16 cellular contexts compared by ENCODE assay signal in genomic region chr2:118062048-118062447, GRCh38. TPM values are rescaled to one million over a fixed set of nuclear protein-coding genes. Genes with fewer than 3 reads are reported as not detected.
DNase-seq lines count a peak whose midpoint lies in the region; TF ChIP-seq lines count a peak whose summit lies in the region.
"Had no signal": no experiment of that assay in that cellular context is flagged by ENCODE, and none has a peak within 500 bp of the region (broad histone marks: within the 10 kb centered on the region; RNA-seq: fewer than 3 reads in every experiment).

No MANE protein-coding gene starts in this region.

- TF ChIP-seq POLR2A in esophagus squamous epithelium (IDR thresholded peaks at IDR 0.05), result no peak

- H3K27me3 ChIP-seq in esophagus squamous epithelium, result peaks cover 0 to 64% (median 2%) of the 10 kb centered on the region in 4 donors
- H3K27me3 ChIP-seq: cardiac muscle cell, right lobe of liver, thyroid gland had no signal

- H3K4me3 ChIP-seq in skeletal muscle cell (ENCODE audit: low read depth, low read length) (no peak overlapping the region), esophagus squamous epithelium (no peak overlapping the region)
- H3K4me3 ChIP-seq: cardiac muscle cell, right lobe of liver, thyroid gland had no signal

- no peak for TF ChIP-seq CTCF in esophagus squamous epithelium (IDR thresholded peaks at IDR 0.05)

- no peaks in the 10 kb centered on the region for H3K36me3 ChIP-seq in esophagus squamous epithelium
- H3K36me3 ChIP-seq: cardiac muscle cell, right lobe of liver, thyroid gland had no signal

- no peaks in the 10 kb centered on the region for H3K9me3 ChIP-seq in esophagus squamous epithelium
- H3K9me3 ChIP-seq: right lobe of liver, thyroid gland had no signal

- DNase-seq in COLO829 (ENCODE audit: low spot score) (peak; percentile 40), M059J (ENCODE audit: low read depth) (peak; percentile 36), fibroblast of gingiva (ENCODE audit: low read depth) (peak; percentile 64), skeletal muscle cell (ENCODE audit: low read depth) (peak; percentile 31), esophagus squamous epithelium (lab: John Stamatoyannopoulos, UW) (no peak), SIG-M5 treated with dmso at 0.1 percent for 504 hours (lab: John Stamatoyannopoulos, UW; ENCODE audit: unreplicated experiment) (no peak)
- no peak for DNase-seq in activated CD8-positive, alpha-beta memory T cell treated with anti-CD3 and anti-CD28 coated beads for 24 hours
- DNase-seq: activated CD4-positive, alpha-beta T cell treated with anti-CD3 and anti-CD28 coated beads, Interleukin-2, amount 50 U/mL, for 48 hours; activated gamma-delta T cell treated with Interleukin-2 at 50 U/mL for 16 hours; amygdala; NCI-H1436 treated with DMSO at 0.1 percent for 48 hours; right lobe of liver; stimulated activated CD4-positive, alpha-beta T cell treated with anti-CD3 and anti-CD28 coated beads, Interleukin-1b, Interleukin-23, amount 100 ng/mL, for 48 hours; stimulated activated naive CD4-positive, alpha-beta T cell; thyroid gland had no signal

- H3K4me1 ChIP-seq in esophagus squamous epithelium, result no peaks in the 10 kb centered on the region
- H3K4me1 ChIP-seq: right lobe of liver, thyroid gland had no signal

- intact Hi-C loops in esophagus squamous epithelium (cut with DNase I), result no loop called here

- H3K27ac ChIP-seq in esophagus squamous epithelium, result no peak overlapping the region
- H3K27ac ChIP-seq: cardiac muscle cell, right lobe of liver, thyroid gland had no signal

RNA-seq across cellular contexts. Expression of gene INSIG2, which starts 26.2 kb away (rescaled TPM):
- 6.7 and 9.4 TPM in 2 replicates for total RNA-seq in M059J (2014; rRNA removed; shearing (Covaris generic))
- 10 to 100 TPM in 1 of 4 donors, 1 to 10 TPM in 3; 2.5 to 10.1 (median 6.5) TPM for total RNA-seq in esophagus squamous epithelium

RNA-seq across cellular contexts. Expression of gene CCDC93, which starts 48.2 kb away (rescaled TPM):
- total RNA-seq in M059J (2014; rRNA removed; shearing (Covaris generic)), result 18.2 and 21.4 TPM in 2 replicates
- 10 to 100 TPM; 10.6 to 20.4 (median 17.2) TPM for total RNA-seq in esophagus squamous epithelium

Comparison
In these comparisons a context has a peak if more than half of its experiments do, and no peak if none do; other contexts are left out.
1. DNase-seq: peak in COLO829 (single experiment), M059J (single experiment), fibroblast of gingiva (single experiment) and skeletal muscle cell (single experiment); none in esophagus squamous epithelium (single experiment), activated CD8-positive, alpha-beta memory T cell treated with anti-CD3 and anti-CD28 coated beads for 24 hours (single experiment) and SIG-M5 treated with dmso at 0.1 percent for 504 hours (single experiment).